8 cellular contexts compared by ENCODE assay signal in the genomic region with DNA sequence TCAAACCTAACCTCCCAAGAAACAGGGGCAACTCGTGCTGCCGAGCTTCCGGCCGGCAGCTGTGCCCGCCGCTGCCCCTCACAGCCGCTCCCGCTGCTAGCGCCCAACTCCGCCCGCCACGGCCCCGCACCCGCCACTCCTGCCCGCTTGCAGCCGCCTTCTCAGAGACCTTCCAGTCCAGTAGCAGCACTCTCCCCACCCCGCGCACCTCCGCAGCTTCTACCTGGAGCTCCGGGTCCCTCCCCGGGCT. TPM values are rescaled to one million over a fixed set of nuclear protein-coding genes. Genes with fewer than 3 reads are reported as not detected.
A peak's percentile ranks its signal among the peaks of the same experiment; 100 is the strongest.
DNase-seq lines count a peak whose midpoint lies in the region; ATAC-seq, FAIRE-seq and TF ChIP-seq lines count a peak whose summit lies in the region.

No MANE protein-coding gene starts in this region.

- H3K36me3 ChIP-seq in KMS-11 (ENCODE audit: insufficient read depth) (no peaks in the 10 kb centered on the region), bronchial epithelial cell (ENCODE audit: control insufficient read depth, insufficient read depth, low read length) (no peaks in the 10 kb centered on the region), mesendoderm (ENCODE audit: control insufficient read depth, insufficient read depth, low read length) (no peaks in the 10 kb centered on the region)

- H4K5ac ChIP-seq in mesendoderm (ENCODE audit: low read length): no peak overlapping the region

- no peak overlapping the region for H2BK15ac ChIP-seq in mesendoderm (replicated peaks; ENCODE audit: low read depth)

- peak overlapping the region; percentile 46; the same call in 1 of the 2 replicates for H3K27ac ChIP-seq in KMS-11
- peak overlapping the region; percentile 45 for H3K27ac ChIP-seq in mesendoderm (ENCODE audit: low read depth, low read length)

- no peak for TF ChIP-seq CTCF in KMS-11 (conservative IDR thresholded peaks at IDR 0.05; ENCODE audit: low read depth, low read length)
- no peak for TF ChIP-seq CTCF in bronchial epithelial cell (IDR thresholded peaks at IDR 0.05; ENCODE audit: insufficient read depth, low read length, severe bottlenecking)

- H4K8ac ChIP-seq in mesendoderm (ENCODE audit: low read depth, low read length): no peak overlapping the region

- intact Hi-C loops in posterior vena cava (cut with DNase I): no loop called here

- no peaks in the 10 kb centered on the region for H4K20me1 ChIP-seq in KMS-11 (ENCODE audit: insufficient read depth)

- H3K4me1 ChIP-seq in KMS-11 (ENCODE audit: low read depth, poor library complexity, severe bottlenecking) (peaks cover 20% of the 10 kb centered on the region), mesendoderm (ENCODE audit: control insufficient read depth, low read depth, low read length) (no peaks in the 10 kb centered on the region)

- no CpG with 5 or more reads among the region's 21 CpGs for WGBS in mesendoderm (ENCODE audit: extremely low coverage, insufficient coverage, low lambda C conversion rate)

- peak overlapping the region; percentile 90 for H3K56ac ChIP-seq in mesendoderm (ENCODE audit: low read length)

- no peaks in the 10 kb centered on the region for H3K79me2 ChIP-seq in KMS-11 (ENCODE audit: insufficient read depth, low read depth)
- no peaks in the 10 kb centered on the region for H3K79me2 ChIP-seq in mesendoderm (ENCODE audit: control insufficient read depth, insufficient read depth, low read length)

- H3K9ac ChIP-seq in KMS-11 (peak overlapping the region; percentile 50; the same call in 1 of the 2 replicates), mesendoderm (ENCODE audit: low read length) (peak overlapping the region; percentile 78)

- H3K79me1 ChIP-seq in mesendoderm (ENCODE audit: low read length): no peaks in the 10 kb centered on the region

- no peak overlapping the region for H3K4ac ChIP-seq in mesendoderm (ENCODE audit: low read depth, low read length)

- DNase-seq in EL (peak; percentile 53), bronchial epithelial cell (ENCODE audit: low read depth) (no peak), mesendoderm (no peak), NCI-H1105 treated with DMSO at 0.1 percent for 48 hours (lab: John Stamatoyannopoulos, UW) (no peak), middle frontal gyrus (ENCODE audit: extremely low spot score, low spot score) (no peak), posterior vena cava (ENCODE audit: low spot score) (no peak)

- H2BK120ac ChIP-seq in mesendoderm (ENCODE audit: low read depth, low read length): no peak overlapping the region

- no peak overlapping the region for H2AK5ac ChIP-seq in mesendoderm (ENCODE audit: low read length)

- no peak overlapping the region for H3K4me3 ChIP-seq in KMS-11 (IDR thresholded peaks at IDR 0.05; ENCODE audit: insufficient read depth, low read depth, low read length)
- peak overlapping the region; percentile 81 for H3K4me3 ChIP-seq in bronchial epithelial cell (ENCODE audit: low read depth, low read length)
- peak overlapping the region; percentile 70 for H3K4me3 ChIP-seq in mesendoderm (ENCODE audit: low read length)

- no peak for FAIRE-seq in bronchial epithelial cell (lab: Jason Lieb, UNC)

- peak overlapping the region; percentile 77 for H2AFZ ChIP-seq in KMS-11 (ENCODE audit: low read depth)

- H3K18ac ChIP-seq in mesendoderm (ENCODE audit: low read length): no peak overlapping the region

- no peak overlapping the region for H3K23ac ChIP-seq in mesendoderm (ENCODE audit: low read length)

- H2BK5ac ChIP-seq in mesendoderm (ENCODE audit: low read length): no peak overlapping the region

- H3K4me2 ChIP-seq in KMS-11 (peak overlapping the region; percentile 64), mesendoderm (ENCODE audit: low read length) (peak overlapping the region; percentile 66)

- H3K27me3 ChIP-seq in KMS-11 (ENCODE audit: insufficient read depth, low read depth): no peaks in the 10 kb centered on the region
- no peaks in the 10 kb centered on the region for H3K27me3 ChIP-seq in bronchial epithelial cell (ENCODE audit: control insufficient read depth, insufficient read depth, low read length)
- no peaks in the 10 kb centered on the region for H3K27me3 ChIP-seq in mesendoderm (ENCODE audit: insufficient read depth, low read length, poor library complexity)

- peak; percentile 28 for ATAC-seq in GM21529 (IDR thresholded peaks at IDR 0.05; ENCODE audit: unreplicated experiment)

RNA-seq across cellular contexts. Expression of gene C2orf15, which starts 0.7 kb away (rescaled TPM):
- total RNA-seq in bronchial epithelial cell (0.90 and 1.1 TPM in 2 replicates), posterior vena cava (under 1 TPM in 1 of 2 donors, not detected in 1; 0.33 TPM)
- 1.8 TPM for polyA plus RNA-seq in mesendoderm (2013, experiment 1 of 2)
- 1.6 TPM for polyA plus RNA-seq in mesendoderm (2013, experiment 2 of 2)

RNA-seq across cellular contexts. Expression of gene TSGA10, which starts 14.0 kb away (rescaled TPM):
- total RNA-seq in bronchial epithelial cell (3.4 and 8.4 TPM in 2 replicates), posterior vena cava (1 to 10 TPM; 2.3 TPM)
- polyA plus RNA-seq in mesendoderm (2013, experiment 1 of 2): 6.8 TPM
- polyA plus RNA-seq in mesendoderm (2013, experiment 2 of 2): 7.0 TPM

RNA-seq across cellular contexts. Expression of gene LIPT1, which starts 14.0 kb away (rescaled TPM):
- total RNA-seq in bronchial epithelial cell: 4.2 and 4.5 TPM in 2 replicates
- 8.0 TPM for polyA plus RNA-seq in mesendoderm (2013, experiment 1 of 2)
- polyA plus RNA-seq in mesendoderm (2013, experiment 2 of 2): 8.6 TPM
- 1 to 10 TPM; 5.7 to 7.2 TPM for total RNA-seq in posterior vena cava

RNA-seq across cellular contexts. Expression of gene MITD1, which starts 40.1 kb away (rescaled TPM):
- 17.9 and 32.0 TPM in 2 replicates for total RNA-seq in bronchial epithelial cell
- polyA plus RNA-seq in mesendoderm (2013, experiment 1 of 2): 41.3 TPM
- polyA plus RNA-seq in mesendoderm (2013, experiment 2 of 2): 43.5 TPM
- total RNA-seq in posterior vena cava: 10 to 100 TPM; 20.6 to 22.9 TPM

RNA-seq across cellular contexts. Expression of gene MRPL30, which starts 40.2 kb away (rescaled TPM):
- 21.5 and 22.6 TPM in 2 replicates for total RNA-seq in bronchial epithelial cell
- 42.5 TPM for polyA plus RNA-seq in mesendoderm (2013, experiment 1 of 2)
- 41.6 TPM for polyA plus RNA-seq in mesendoderm (2013, experiment 2 of 2)
- 10 to 100 TPM; 19.7 to 22.2 TPM for total RNA-seq in posterior vena cava
